1 cellular context compared by ENCODE assay signal in the genomic region with DNA sequence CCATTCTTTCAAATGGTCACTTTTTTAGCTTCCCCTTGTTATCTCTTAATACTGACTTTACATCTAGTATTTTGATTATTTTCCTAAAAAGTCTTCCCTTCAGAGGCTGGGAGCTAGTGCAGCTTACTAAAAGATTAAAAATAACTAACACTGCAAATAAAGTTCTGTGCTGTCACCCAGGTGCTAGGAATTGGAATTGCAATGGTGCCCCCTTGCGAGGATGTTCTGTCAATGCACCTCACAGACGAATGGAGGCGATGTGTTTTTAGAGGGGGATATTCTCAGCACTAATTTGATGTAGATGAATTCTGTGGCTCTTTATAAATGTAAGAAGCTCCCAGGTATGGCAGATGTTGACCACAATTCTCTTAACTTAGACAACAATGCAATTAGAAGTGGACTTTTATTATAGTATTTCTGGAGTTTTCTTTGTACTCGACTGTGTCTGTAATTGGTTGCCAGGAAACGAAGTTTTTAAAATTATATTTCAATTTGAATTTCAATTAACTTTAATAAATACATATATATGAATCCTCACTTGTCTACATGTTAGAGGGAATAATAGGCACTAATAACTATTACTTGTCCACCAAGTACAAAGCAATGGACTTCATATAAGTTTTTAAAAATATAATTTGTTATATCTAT.
TF ChIP-seq lines count a peak whose summit lies in the region.

No MANE protein-coding gene starts in this region.

TF ChIP-seq in GM12878, 131 proteins besides CTCF, POLR2A, EP300 and RAD21 (continued from another document):
- TF ChIP-seq KDM1A (IDR thresholded peaks at IDR 0.05; ENCODE audit: borderline replicate concordance), result no peak
- TF ChIP-seq YY1 (IDR thresholded peaks at IDR 0.05; ENCODE audit: low read depth, low read length), result peak; percentile 42; the same call in 1 of the 2 replicates
- no peak for TF ChIP-seq HCFC1 (IDR thresholded peaks at IDR 0.05; ENCODE audit: low read length)
- no peak for TF ChIP-seq PML (IDR thresholded peaks at IDR 0.05; ENCODE audit: low read length)
- TF ChIP-seq SMC3 (IDR thresholded peaks at IDR 0.05; ENCODE audit: borderline replicate concordance, low read length), result peak; percentile 74
- TF ChIP-seq NFYA (IDR thresholded peaks at IDR 0.05; ENCODE audit: borderline replicate concordance, low read depth, low read length), result no peak
- TF ChIP-seq MLLT1 (IDR thresholded peaks at IDR 0.05), result no peak
- TF ChIP-seq, protein P1, sequence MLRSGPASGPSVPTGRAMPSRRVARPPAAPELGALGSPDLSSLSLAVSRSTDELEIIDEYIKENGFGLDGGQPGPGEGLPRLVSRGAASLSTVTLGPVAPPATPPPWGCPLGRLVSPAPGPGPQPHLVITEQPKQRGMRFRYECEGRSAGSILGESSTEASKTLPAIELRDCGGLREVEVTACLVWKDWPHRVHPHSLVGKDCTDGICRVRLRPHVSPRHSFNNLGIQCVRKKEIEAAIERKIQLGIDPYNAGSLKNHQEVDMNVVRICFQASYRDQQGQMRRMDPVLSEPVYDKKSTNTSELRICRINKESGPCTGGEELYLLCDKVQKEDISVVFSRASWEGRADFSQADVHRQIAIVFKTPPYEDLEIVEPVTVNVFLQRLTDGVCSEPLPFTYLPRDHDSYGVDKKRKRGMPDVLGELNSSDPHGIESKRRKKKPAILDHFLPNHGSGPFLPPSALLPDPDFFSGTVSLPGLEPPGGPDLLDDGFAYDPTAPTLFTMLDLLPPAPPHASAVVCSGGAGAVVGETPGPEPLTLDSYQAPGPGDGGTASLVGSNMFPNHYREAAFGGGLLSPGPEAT (IDR thresholded peaks at IDR 0.05; ENCODE audit: low read depth), result no peak
- TF ChIP-seq, protein P2, sequence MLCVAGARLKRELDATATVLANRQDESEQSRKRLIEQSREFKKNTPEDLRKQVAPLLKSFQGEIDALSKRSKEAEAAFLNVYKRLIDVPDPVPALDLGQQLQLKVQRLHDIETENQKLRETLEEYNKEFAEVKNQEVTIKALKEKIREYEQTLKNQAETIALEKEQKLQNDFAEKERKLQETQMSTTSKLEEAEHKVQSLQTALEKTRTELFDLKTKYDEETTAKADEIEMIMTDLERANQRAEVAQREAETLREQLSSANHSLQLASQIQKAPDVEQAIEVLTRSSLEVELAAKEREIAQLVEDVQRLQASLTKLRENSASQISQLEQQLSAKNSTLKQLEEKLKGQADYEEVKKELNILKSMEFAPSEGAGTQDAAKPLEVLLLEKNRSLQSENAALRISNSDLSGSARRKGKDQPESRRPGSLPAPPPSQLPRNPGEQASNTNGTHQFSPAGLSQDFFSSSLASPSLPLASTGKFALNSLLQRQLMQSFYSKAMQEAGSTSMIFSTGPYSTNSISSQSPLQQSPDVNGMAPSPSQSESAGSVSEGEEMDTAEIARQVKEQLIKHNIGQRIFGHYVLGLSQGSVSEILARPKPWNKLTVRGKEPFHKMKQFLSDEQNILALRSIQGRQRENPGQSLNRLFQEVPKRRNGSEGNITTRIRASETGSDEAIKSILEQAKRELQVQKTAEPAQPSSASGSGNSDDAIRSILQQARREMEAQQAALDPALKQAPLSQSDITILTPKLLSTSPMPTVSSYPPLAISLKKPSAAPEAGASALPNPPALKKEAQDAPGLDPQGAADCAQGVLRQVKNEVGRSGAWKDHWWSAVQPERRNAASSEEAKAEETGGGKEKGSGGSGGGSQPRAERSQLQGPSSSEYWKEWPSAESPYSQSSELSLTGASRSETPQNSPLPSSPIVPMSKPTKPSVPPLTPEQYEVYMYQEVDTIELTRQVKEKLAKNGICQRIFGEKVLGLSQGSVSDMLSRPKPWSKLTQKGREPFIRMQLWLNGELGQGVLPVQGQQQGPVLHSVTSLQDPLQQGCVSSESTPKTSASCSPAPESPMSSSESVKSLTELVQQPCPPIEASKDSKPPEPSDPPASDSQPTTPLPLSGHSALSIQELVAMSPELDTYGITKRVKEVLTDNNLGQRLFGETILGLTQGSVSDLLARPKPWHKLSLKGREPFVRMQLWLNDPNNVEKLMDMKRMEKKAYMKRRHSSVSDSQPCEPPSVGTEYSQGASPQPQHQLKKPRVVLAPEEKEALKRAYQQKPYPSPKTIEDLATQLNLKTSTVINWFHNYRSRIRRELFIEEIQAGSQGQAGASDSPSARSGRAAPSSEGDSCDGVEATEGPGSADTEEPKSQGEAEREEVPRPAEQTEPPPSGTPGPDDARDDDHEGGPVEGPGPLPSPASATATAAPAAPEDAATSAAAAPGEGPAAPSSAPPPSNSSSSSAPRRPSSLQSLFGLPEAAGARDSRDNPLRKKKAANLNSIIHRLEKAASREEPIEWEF (IDR thresholded peaks at IDR 0.05; ENCODE audit: insufficient replicate concordance, low read depth, low read length), result no peak
